4 cellular contexts compared by ENCODE assay signal in genomic region chr12:38926501-38926900, GRCh38. TPM values are rescaled to one million over a fixed set of nuclear protein-coding genes. Genes with fewer than 3 reads are reported as not detected.
"Had no signal": no experiment of that assay in that cellular context is flagged by ENCODE, and none has a peak within 500 bp of the region (broad histone marks: within the 10 kb centered on the region; RNA-seq: fewer than 3 reads in every experiment).

No MANE protein-coding gene starts in this region.

- DNase-seq: IMR-90, KBM-7 had no signal

- H3K27ac ChIP-seq: HL-60 had no signal

- H3K4me3 ChIP-seq: K562 had no signal

RNA-seq across cellular contexts. Expression of gene CPNE8, which starts 21.1 kb away (rescaled TPM):
- total RNA-seq: IMR-90 had no signal
- polyA plus RNA-seq: IMR-90 had no signal
